In the genomic region with DNA sequence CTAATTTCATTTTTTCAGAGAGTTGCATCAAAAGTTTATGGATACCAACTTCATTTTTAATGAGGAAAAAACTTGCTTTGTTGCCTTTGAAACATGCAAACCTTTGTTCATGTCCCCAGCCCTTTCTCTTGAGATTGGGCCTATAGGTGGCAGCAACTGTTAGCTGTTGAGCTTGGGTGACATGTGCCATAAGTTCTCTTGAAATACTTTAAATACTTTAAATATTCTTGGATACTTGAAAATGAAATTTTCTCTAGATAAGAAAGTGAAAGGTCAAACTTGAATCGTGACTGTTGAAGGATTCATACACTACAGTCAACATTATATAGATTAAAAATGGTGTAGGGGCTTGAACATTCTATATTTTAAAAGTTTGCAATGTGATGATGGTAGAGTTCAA, we compare ENCODE assay signal across 8 cellular contexts.
A peak's percentile ranks its signal among the peaks of the same experiment; 100 is the strongest.
DNase-seq lines count a peak whose midpoint lies in the region; ATAC-seq, FAIRE-seq and TF ChIP-seq lines count a peak whose summit lies in the region.

No MANE protein-coding gene starts in this region.

- no peaks in the 10 kb centered on the region for H3K36me3 ChIP-seq in mammary epithelial cell (ENCODE audit: insufficient read depth, low read length)
- no peaks in the 10 kb centered on the region for H3K36me3 ChIP-seq in right lobe of liver

- H4K20me1 ChIP-seq in mammary epithelial cell (ENCODE audit: insufficient read depth, low read length) = no peaks in the 10 kb centered on the region

- dilution Hi-C loops in mammary epithelial cell (cut with HindIII; ENCODE audit: low sequenced_read_pairs) = no loop called here

- no TSS peak for BruUV-seq in mammary epithelial cell (replicated peaks; lab: Mats Ljungman, UMichigan)

- no peak overlapping the region for H3K9ac ChIP-seq in mammary epithelial cell (ENCODE audit: insufficient read depth, low read length)

- POLR2A ChIA-PET in A549 (lab: Yijun Ruan, JAX) = interaction anchor here (1.3 to 1.7 kb wide), 2 partner anchors 161 to 565 kb away, joined by 3 to 5 read pairs; a partner anchor contains a TSS

- no peak for FAIRE-seq in A549 (lab: Jason Lieb, UNC)

- in situ Hi-C loops in mammary epithelial cell (cut with MboI; ENCODE audit: low sequenced_read_pairs in 2 of 2) = loop anchor here in 1 of 2 donors (10.0 kb wide), 1 partner anchor 559 kb away; no protein-coding TSS in a partner anchor

- H3K9me3 ChIP-seq in A549 (no peaks in the 10 kb centered on the region), mammary epithelial cell (replicated peaks; ENCODE audit: insufficient read depth, low read length) (no peaks in the 10 kb centered on the region), right lobe of liver (no peaks in the 10 kb centered on the region)

- no peaks in the 10 kb centered on the region for H3K27me3 ChIP-seq in mammary epithelial cell (ENCODE audit: insufficient read depth, low read length)
- no peaks in the 10 kb centered on the region for H3K27me3 ChIP-seq in right lobe of liver

- TF ChIP-seq CTCF in A549 (IDR thresholded peaks at IDR 0.05) (peak; percentile 55), mammary epithelial cell (conservative IDR thresholded peaks at IDR 0.05 in 1 of 2, IDR thresholded peaks at IDR 0.05 in 1 of 2; ENCODE audit: extremely low read depth in 1 of 2, insufficient read depth in 1 of 2, low read depth in 1 of 2, low read length in 2 of 2) (peak; percentile 53 to 76), right lobe of liver (IDR thresholded peaks at IDR 0.05) (peak; percentile 36 to 51 (median 44))

- ATAC-seq in A549 = peak in 1 of 2 experiments; percentile 65; a peak in 3 of 6 replicates
- peak; percentile 70 for ATAC-seq in GM18498 (IDR thresholded peaks at IDR 0.05; ENCODE audit: unreplicated experiment)
- ATAC-seq in right lobe of liver = peak; percentile 53 to 66 (median 58)
- ATAC-seq in HG03025 (IDR thresholded peaks at IDR 0.05; ENCODE audit: low FRiP score, unreplicated experiment) = no peak
- no peak for ATAC-seq in GM18520 (IDR thresholded peaks at IDR 0.05; ENCODE audit: unreplicated experiment)

- intact Hi-C loops in mammary epithelial cell (cut with micrococcal nuclease) = loop anchor here (1.0 to 5.0 kb wide), 8 partner anchors 97 to 1241 kb away; a partner anchor contains a TSS
- intact Hi-C loops in right lobe of liver (cut with DNase I) = no loop called here

- 0% methylated on average over 1 of the region's 1 CpG for WGBS in A549 (ENCODE audit: missing lambda C conversion rate)
- WGBS in mammary epithelial cell (ENCODE audit: low coverage, missing lambda C conversion rate) = 0% methylated on average over 1 of the region's 1 CpG
- WGBS in right lobe of liver (ENCODE audit: insufficient coverage, low coverage, low lambda C conversion rate, missing lambda C conversion rate) = 7% methylated on average over 1 of the region's 1 CpG

- no peak overlapping the region for H2AFZ ChIP-seq in mammary epithelial cell (ENCODE audit: low read depth, low read length)

- H3K4me1 ChIP-seq in A549 (peaks cover 20% of the 10 kb centered on the region; the same call in 1 of the 3 replicates), mammary epithelial cell (ENCODE audit: insufficient read depth, low read length) (peaks cover 29% of the 10 kb centered on the region), right lobe of liver (no peaks in the 10 kb centered on the region)

- TF ChIP-seq POLR2A in A549 (IDR thresholded peaks at IDR 0.05; ENCODE audit: low read length) = no peak
- no peak for TF ChIP-seq POLR2A in right lobe of liver (IDR thresholded peaks at IDR 0.05)

- H3K79me2 ChIP-seq in mammary epithelial cell (ENCODE audit: insufficient read depth, low read length) = no peaks in the 10 kb centered on the region

- H3K4me2 ChIP-seq in A549 = no peak overlapping the region
- H3K4me2 ChIP-seq in mammary epithelial cell (ENCODE audit: insufficient read depth, low read depth, low read length) = no peak overlapping the region

- no peak overlapping the region for H3K4me3 ChIP-seq in A549
- H3K4me3 ChIP-seq in mammary epithelial cell (replicated peaks in 1 of 3; ENCODE audit: insufficient read depth in 1 of 3, low read depth in 2 of 3, low read length in 3 of 3) = no peak overlapping the region
- H3K4me3 ChIP-seq in right lobe of liver = no peak overlapping the region

- peak; percentile 74 to 79 for TF ChIP-seq RAD21 in A549 (conservative IDR thresholded peaks at IDR 0.05 in 1 of 2, IDR thresholded peaks at IDR 0.05 in 1 of 2)

- peak; percentile 5 to 63 for DNase-seq in A549 (ENCODE audit: low read depth in 1 of 2, low spot score in 1 of 2)
- DNase-seq in NCI-H1694 treated with DMSO at 0.1 percent for 48 hours (lab: John Stamatoyannopoulos, UW) = peak; percentile 39
- DNase-seq in mammary epithelial cell = peak; percentile 46
- no peak for DNase-seq in right lobe of liver
- DNase-seq in effector CD8-positive, alpha-beta T cell (lab: John Stamatoyannopoulos, UW) = no peak

- H3K27ac ChIP-seq in A549 = 0 out of 6 replicates have a peak overlapping the region, but pooled peaks of 1 of the 2 experiments have one; percentile 38
- H3K27ac ChIP-seq in mammary epithelial cell (ENCODE audit: insufficient read depth, low read depth, low read length) = no peak overlapping the region
- no peak overlapping the region for H3K27ac ChIP-seq in right lobe of liver

- CTCF ChIA-PET in A549 (lab: Yijun Ruan, JAX) (interaction anchor here (0.9 to 1.5 kb wide), 8 partner anchors 9 to 610 kb away, joined by 3 to 4 read pairs (median 3); no protein-coding TSS in a partner anchor), mammary epithelial cell (lab: Charles Lee; ENCODE audit: low non-redundant PET) (interaction anchor here (0.7 kb wide), 1 partner anchor 51 kb away, joined by 4 read pairs; no protein-coding TSS in a partner anchor)

- TF ChIP-seq EP300 in A549 (IDR thresholded peaks at IDR 0.05) = no peak

TF ChIP-seq in A549, 52 proteins besides CTCF, POLR2A, EP300 and RAD21:
- TF ChIP-seq HEYL (CRISPR knock-in tag; IDR thresholded peaks at IDR 0.05) = no peak
- TF ChIP-seq ESRRA (IDR thresholded peaks at IDR 0.05; ENCODE audit: borderline replicate concordance, low read length) = no peak
- peak; percentile 60 for TF ChIP-seq SMC3 (IDR thresholded peaks at IDR 0.05)
- no peak for TF ChIP-seq ZC3H11A (IDR thresholded peaks at IDR 0.05)
- no peak for TF ChIP-seq CBX8 (IDR thresholded peaks at IDR 0.05)
- TF ChIP-seq, protein P1, sequence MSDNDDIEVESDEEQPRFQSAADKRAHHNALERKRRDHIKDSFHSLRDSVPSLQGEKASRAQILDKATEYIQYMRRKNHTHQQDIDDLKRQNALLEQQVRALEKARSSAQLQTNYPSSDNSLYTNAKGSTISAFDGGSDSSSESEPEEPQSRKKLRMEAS (IDR thresholded peaks at IDR 0.05) = peak; percentile 42

Comparison
In these comparisons a context has a peak if more than half of its experiments do, and no peak if none do; other contexts are left out.
1. ATAC-seq: peak in GM18498 (single experiment) and right lobe of liver (4 of 4); none in HG03025 (single experiment) and GM18520 (single experiment).
2. DNase-seq: peak in A549 (2 of 2), NCI-H1694 treated with DMSO at 0.1 percent for 48 hours (single experiment) and mammary epithelial cell (single experiment); none in right lobe of liver (0 of 3) and effector CD8-positive, alpha-beta T cell (single experiment).
3. Peak in every context shown above with its lines, with median percentiles within 50 percentile points of each other: CTCF ChIP-seq.